In the genomic region with DNA sequence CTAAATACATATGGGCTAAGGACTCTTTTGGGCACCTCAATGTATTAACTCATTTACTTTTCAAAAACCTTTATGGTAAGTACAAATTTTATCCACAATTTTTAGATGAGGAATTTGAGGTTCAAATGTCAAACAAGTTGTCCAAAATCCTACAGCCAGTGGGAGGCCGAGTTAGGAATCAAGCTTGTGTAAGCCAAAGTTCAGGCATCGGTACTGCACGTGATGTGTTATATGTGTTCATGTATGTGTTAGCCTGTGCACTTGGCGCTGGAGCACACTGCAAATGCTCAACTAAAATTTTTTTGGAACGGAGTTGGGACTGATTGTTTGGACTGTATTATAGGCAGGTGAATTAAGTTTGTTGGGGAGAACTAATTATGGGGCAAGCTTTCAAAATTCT, we compare ENCODE assay signal across 21 cellular contexts.
"Had no signal": no experiment of that assay in that cellular context is flagged by ENCODE, and none has a peak within 500 bp of the region (broad histone marks: within the 10 kb centered on the region; RNA-seq: fewer than 3 reads in every experiment).

No MANE protein-coding gene starts in this region.

- H3K9me2 ChIP-seq: SK-N-SH had no signal

- H3K79me2 ChIP-seq: parathyroid adenoma had no signal

- H3K27me3 ChIP-seq: body of pancreas, spleen, suprapubic skin had no signal

- H3K36me3 ChIP-seq: suprapubic skin had no signal

- H3K27ac ChIP-seq: body of pancreas, parathyroid adenoma, spleen, suprapubic skin had no signal

- ATAC-seq: activated CD8-positive, alpha-beta T cell treated with anti-CD3 and anti-CD28 coated beads for 36 hours; activated T-helper 17 cell treated with anti-CD3 and anti-CD28 coated beads, Interleukin-2, amount 50 U/mL, for 72 hours; natural killer cell; T-cell had no signal

- DNase-seq: activated CD4-positive, alpha-beta T cell treated with anti-CD3 and anti-CD28 coated beads, Interleukin-2, amount 10 ng/mL, durations not matched to agents 24 days and 14 days; activated CD8-positive, alpha-beta T cell treated with anti-CD3 and anti-CD28 coated beads for 36 hours; activated naive CD4-positive, alpha-beta T cell treated with Interleukin-2 at 50 U/mL for 16 hours; activated naive CD8-positive, alpha-beta T cell treated with anti-CD3 and anti-CD28 coated beads, Interleukin-2, amount 10 ng/mL, durations not matched to agents 7 days and 5 days; activated T-cell treated with anti-CD3 and anti-CD28 coated beads, Interleukin-2, amount 50 U/mL, for 1 hour; amygdala; body of pancreas; caudate nucleus; erythroblast; foreskin melanocyte; head of caudate nucleus; natural killer cell; SK-N-SH; spleen; stimulated activated naive CD4-positive, alpha-beta T cell treated with Interleukin-2 at 50 U/mL for 16 hours; T-cell; T1000; trophoblast cell had no signal

- H3K9ac ChIP-seq: parathyroid adenoma, SK-N-SH had no signal

- H2AFZ ChIP-seq: parathyroid adenoma had no signal

- H3K4me3 ChIP-seq: body of pancreas, spleen, suprapubic skin had no signal

- H3K4me2 ChIP-seq: SK-N-SH had no signal

- H3K9me3 ChIP-seq: body of pancreas, SK-N-SH, spleen, suprapubic skin had no signal
